In the genomic region with DNA sequence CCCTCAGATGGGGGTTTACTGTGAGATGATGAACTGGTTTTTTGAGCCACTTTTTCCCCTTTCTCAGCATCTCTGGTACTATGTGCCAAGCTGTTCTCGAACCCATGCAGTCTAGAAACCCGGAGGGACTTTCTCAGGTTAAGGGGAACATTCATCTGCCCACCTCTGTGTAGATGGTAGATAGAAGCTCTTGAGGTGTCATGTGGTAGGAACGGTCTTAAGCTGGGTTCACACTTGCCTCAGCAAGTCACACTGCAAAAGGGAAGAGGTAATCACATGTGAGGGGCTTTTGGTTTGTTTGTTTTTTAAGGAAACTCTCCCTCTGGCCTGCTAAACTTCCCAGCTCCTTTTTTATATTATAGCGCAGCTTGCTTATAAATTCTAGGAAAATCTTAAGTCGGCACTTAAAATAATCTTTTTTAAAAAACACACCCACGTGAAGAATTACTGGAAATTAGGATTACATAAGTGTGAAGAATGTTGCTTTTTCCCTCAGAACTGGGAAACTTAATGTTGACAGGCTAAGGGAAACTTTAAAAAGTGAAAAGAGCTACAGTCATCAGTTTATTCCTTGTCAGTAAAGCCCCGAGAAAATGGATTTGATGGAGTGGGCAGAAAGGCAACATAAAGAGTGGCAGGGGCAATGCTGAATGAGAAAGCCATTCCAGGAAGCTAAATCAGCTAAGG, we compare ENCODE assay signal across 15 cellular contexts.
A peak's percentile ranks its signal among the peaks of the same experiment; 100 is the strongest.
DNase-seq lines count a peak whose midpoint lies in the region; ATAC-seq and TF ChIP-seq lines count a peak whose summit lies in the region.
"Had no signal": no experiment of that assay in that cellular context is flagged by ENCODE, and none has a peak within 500 bp of the region (broad histone marks: within the 10 kb centered on the region; RNA-seq: fewer than 3 reads in every experiment).

No MANE protein-coding gene starts in this region.

- peak overlapping the region; percentile 16; the same call in 1 of the 2 replicates for H2AFZ ChIP-seq in KMS-11 (ENCODE audit: low read depth)

- no peak overlapping the region; the same call in 1 of the 2 replicates for H3K9ac ChIP-seq in KMS-11

- H3K4me3 ChIP-seq in KMS-11 (IDR thresholded peaks at IDR 0.05; ENCODE audit: insufficient read depth, low read depth, low read length) = no peak overlapping the region
- H3K4me3 ChIP-seq: cardiac muscle cell, HAP-1, K562 had no signal

- H3K36me3 Mint-ChIP-seq in mesothelial cell of epicardium = no peaks in the 10 kb centered on the region
- H3K36me3 Mint-ChIP-seq in stimulated activated memory B cell treated with anti-CD40 and anti-IgM and Interleukin-4, amounts not matched to agents 10 μg/mL and 1 μg/mL and 100 μg/mL, for 72 hours = no peaks in the 10 kb centered on the region
- H3K36me3 Mint-ChIP-seq: WTC11 had no signal

- peak; percentile 38 for ATAC-seq in Right ventricle myocardium superior (ENCODE audit: poor library complexity)
- no peak for ATAC-seq in Right ventricle myocardium inferior
- peak; percentile 25 for ATAC-seq in stimulated activated memory B cell treated with anti-CD40 and anti-IgM and Interleukin-4, amounts not matched to agents 10 μg/mL and 1 μg/mL and 100 μg/mL, for 72 hours
- no peak for ATAC-seq in HG03571 (IDR thresholded peaks at IDR 0.05; ENCODE audit: unreplicated experiment)
- no peak for ATAC-seq in GM21619 (IDR thresholded peaks at IDR 0.05; ENCODE audit: unreplicated experiment)
- ATAC-seq: K562 had no signal

- TF ChIP-seq CTCF in KMS-11 (conservative IDR thresholded peaks at IDR 0.05; ENCODE audit: low read depth, low read length) = no peak
- no peak for TF ChIP-seq CTCF in mesothelial cell of epicardium (IDR thresholded peaks at IDR 0.05; ENCODE audit: unreplicated experiment)

- H3K9me3 Mint-ChIP-seq in mesothelial cell of epicardium = no peaks in the 10 kb centered on the region
- H3K9me3 Mint-ChIP-seq in stimulated activated memory B cell treated with anti-CD40 and anti-IgM and Interleukin-4, amounts not matched to agents 10 μg/mL and 1 μg/mL and 100 μg/mL, for 72 hours = no peaks in the 10 kb centered on the region
- H3K9me3 Mint-ChIP-seq: WTC11 had no signal

- no peaks in the 10 kb centered on the region for H3K27me3 Mint-ChIP-seq in mesothelial cell of epicardium (ENCODE audit: low read depth)
- peaks cover 6% of the 10 kb centered on the region for H3K27me3 Mint-ChIP-seq in stimulated activated memory B cell treated with anti-CD40 and anti-IgM and Interleukin-4, amounts not matched to agents 10 μg/mL and 1 μg/mL and 100 μg/mL, for 72 hours

- H3K4me3 Mint-ChIP-seq in mesothelial cell of epicardium = no peak overlapping the region
- no peak overlapping the region for H3K4me3 Mint-ChIP-seq in stimulated activated memory B cell treated with anti-CD40 and anti-IgM and Interleukin-4, amounts not matched to agents 10 μg/mL and 1 μg/mL and 100 μg/mL, for 72 hours
- H3K4me3 Mint-ChIP-seq: WTC11 had no signal

- no peaks in the 10 kb centered on the region for H3K27me3 ChIP-seq in KMS-11 (ENCODE audit: insufficient read depth, low read depth)
- H3K27me3 ChIP-seq: cardiac muscle cell had no signal

- H3K27ac ChIP-seq in KMS-11 = peak overlapping the region; percentile 19; the same call in 1 of the 2 replicates
- H3K27ac ChIP-seq: cardiac muscle cell had no signal

- peak overlapping the region; percentile 36; the same call in 1 of the 2 replicates for H3K4me2 ChIP-seq in KMS-11

- H3K4me1 Mint-ChIP-seq in mesothelial cell of epicardium = peaks cover 32% of the 10 kb centered on the region
- no peaks in the 10 kb centered on the region for H3K4me1 Mint-ChIP-seq in stimulated activated memory B cell treated with anti-CD40 and anti-IgM and Interleukin-4, amounts not matched to agents 10 μg/mL and 1 μg/mL and 100 μg/mL, for 72 hours

- H4K20me1 ChIP-seq in KMS-11 (ENCODE audit: insufficient read depth) = no peaks in the 10 kb centered on the region

- no peaks in the 10 kb centered on the region for H3K36me3 ChIP-seq in KMS-11 (ENCODE audit: insufficient read depth)
- H3K36me3 ChIP-seq: cardiac muscle cell, HAP-1 had no signal

- DNase-seq in Right ventricle myocardium superior (no peak), Right ventricle myocardium inferior (ENCODE audit: missing footprints) (no peak), mesothelial cell of epicardium (ENCODE audit: low spot score in 2 of 2, unreplicated experiment in 2 of 2) (no peak), T-helper 1 cell (no peak)
- DNase-seq: activated CD4-positive, alpha-beta T cell treated with anti-CD3 and anti-CD28 coated beads, Interleukin-2, amount 50 U/mL, for 4 hours; NCI-H526 treated with DMSO at 0.1 percent for 48 hours; T-helper 9 cell had no signal

- intact Hi-C loops in Right ventricle myocardium superior (cut with DNase I) (no loop called here), Right ventricle myocardium inferior (cut with DNase I) (no loop called here)

- no peaks in the 10 kb centered on the region for H3K79me2 ChIP-seq in KMS-11 (ENCODE audit: insufficient read depth, low read depth)

- peak overlapping the region; percentile 26 for H3K27ac Mint-ChIP-seq in mesothelial cell of epicardium
- no peak overlapping the region for H3K27ac Mint-ChIP-seq in stimulated activated memory B cell treated with anti-CD40 and anti-IgM and Interleukin-4, amounts not matched to agents 10 μg/mL and 1 μg/mL and 100 μg/mL, for 72 hours
- H3K27ac Mint-ChIP-seq: WTC11 had no signal

- peaks cover 25% of the 10 kb centered on the region for H3K4me1 ChIP-seq in KMS-11 (ENCODE audit: low read depth, poor library complexity, severe bottlenecking)
- H3K4me1 ChIP-seq: HAP-1 had no signal

Comparison
In these comparisons a context has a peak if more than half of its experiments do, and no peak if none do; other contexts are left out.
1. ATAC-seq: peak in Right ventricle myocardium superior (single experiment) and stimulated activated memory B cell treated with anti-CD40 and anti-IgM and Interleukin-4, amounts not matched to agents 10 μg/mL and 1 μg/mL and 100 μg/mL, for 72 hours (single experiment); none in Right ventricle myocardium inferior (single experiment), HG03571 (single experiment) and GM21619 (single experiment).